ENCODE assay signal across 1 cellular context in the genomic region with DNA sequence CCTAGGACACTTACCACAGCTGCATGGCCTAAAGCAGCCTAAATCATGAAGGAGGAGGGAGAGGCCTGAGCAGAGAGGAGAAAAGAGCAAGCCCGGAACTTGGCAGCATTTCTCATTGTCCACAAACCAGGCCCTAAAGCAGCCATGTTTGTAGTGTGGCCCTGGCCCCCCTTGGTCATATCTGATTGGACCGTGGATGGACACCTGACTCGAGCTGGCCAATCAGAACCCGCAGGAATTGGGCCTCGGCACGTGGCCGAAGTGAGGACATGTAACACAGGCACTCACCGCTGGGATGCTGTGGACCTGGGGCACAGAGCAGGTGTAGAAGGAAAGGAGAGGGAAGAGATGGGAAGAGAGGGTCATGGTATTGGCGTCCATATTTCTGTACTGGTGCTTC.
TF ChIP-seq lines count a peak whose summit lies in the region.

No MANE protein-coding gene starts in this region.

TF ChIP-seq in GM23338, 12 proteins besides CTCF, POLR2A, EP300 and RAD21:
- TF ChIP-seq, protein P1, sequence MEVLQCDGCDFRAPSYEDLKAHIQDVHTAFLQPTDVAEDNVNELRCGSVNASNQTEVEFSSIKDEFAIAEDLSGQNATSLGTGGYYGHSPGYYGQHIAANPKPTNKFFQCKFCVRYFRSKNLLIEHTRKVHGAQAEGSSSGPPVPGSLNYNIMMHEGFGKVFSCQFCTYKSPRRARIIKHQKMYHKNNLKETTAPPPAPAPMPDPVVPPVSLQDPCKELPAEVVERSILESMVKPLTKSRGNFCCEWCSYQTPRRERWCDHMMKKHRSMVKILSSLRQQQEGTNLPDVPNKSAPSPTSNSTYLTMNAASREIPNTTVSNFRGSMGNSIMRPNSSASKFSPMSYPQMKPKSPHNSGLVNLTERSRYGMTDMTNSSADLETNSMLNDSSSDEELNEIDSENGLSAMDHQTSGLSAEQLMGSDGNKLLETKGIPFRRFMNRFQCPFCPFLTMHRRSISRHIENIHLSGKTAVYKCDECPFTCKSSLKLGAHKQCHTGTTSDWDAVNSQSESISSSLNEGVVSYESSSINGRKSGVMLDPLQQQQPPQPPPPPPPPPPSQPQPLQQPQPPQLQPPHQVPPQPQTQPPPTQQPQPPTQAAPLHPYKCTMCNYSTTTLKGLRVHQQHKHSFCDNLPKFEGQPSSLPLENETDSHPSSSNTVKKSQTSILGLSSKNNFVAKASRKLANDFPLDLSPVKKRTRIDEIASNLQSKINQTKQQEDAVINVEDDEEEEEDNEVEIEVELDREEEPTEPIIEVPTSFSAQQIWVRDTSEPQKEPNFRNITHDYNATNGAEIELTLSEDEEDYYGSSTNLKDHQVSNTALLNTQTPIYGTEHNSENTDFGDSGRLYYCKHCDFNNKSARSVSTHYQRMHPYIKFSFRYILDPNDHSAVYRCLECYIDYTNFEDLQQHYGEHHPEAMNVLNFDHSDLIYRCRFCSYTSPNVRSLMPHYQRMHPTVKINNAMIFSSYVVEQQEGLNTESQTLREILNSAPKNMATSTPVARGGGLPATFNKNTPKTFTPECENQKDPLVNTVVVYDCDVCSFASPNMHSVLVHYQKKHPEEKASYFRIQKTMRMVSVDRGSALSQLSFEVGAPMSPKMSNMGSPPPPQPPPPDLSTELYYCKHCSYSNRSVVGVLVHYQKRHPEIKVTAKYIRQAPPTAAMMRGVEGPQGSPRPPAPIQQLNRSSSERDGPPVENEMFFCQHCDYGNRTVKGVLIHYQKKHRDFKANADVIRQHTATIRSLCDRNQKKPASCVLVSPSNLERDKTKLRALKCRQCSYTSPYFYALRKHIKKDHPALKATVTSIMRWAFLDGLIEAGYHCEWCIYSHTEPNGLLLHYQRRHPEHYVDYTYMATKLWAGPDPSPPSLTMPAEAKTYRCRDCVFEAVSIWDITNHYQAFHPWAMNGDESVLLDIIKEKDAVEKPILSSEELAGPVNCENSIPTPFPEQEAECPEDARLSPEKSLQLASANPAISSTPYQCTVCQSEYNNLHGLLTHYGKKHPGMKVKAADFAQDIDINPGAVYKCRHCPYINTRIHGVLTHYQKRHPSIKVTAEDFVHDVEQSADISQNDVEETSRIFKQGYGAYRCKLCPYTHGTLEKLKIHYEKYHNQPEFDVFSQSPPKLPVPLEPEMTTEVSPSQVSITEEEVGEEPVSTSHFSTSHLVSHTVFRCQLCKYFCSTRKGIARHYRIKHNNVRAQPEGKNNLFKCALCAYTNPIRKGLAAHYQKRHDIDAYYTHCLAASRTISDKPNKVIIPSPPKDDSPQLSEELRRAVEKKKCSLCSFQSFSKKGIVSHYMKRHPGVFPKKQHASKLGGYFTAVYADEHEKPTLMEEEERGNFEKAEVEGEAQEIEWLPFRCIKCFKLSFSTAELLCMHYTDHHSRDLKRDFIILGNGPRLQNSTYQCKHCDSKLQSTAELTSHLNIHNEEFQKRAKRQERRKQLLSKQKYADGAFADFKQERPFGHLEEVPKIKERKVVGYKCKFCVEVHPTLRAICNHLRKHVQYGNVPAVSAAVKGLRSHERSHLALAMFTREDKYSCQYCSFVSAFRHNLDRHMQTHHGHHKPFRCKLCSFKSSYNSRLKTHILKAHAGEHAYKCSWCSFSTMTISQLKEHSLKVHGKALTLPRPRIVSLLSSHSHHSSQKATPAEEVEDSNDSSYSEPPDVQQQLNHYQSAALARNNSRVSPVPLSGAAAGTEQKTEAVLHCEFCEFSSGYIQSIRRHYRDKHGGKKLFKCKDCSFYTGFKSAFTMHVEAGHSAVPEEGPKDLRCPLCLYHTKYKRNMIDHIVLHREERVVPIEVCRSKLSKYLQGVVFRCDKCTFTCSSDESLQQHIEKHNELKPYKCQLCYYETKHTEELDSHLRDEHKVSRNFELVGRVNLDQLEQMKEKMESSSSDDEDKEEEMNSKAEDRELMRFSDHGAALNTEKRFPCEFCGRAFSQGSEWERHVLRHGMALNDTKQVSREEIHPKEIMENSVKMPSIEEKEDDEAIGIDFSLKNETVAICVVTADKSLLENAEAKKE (CRISPR knock-in tag; IDR thresholded peaks at IDR 0.05) = no peak
- TF ChIP-seq POLR2AphosphoS5 (IDR thresholded peaks at IDR 0.05; ENCODE audit: low read depth) = no peak
TF ChIP-seq in GM23338: peak in this region for 0.
